Comparison of ENCODE assay signal across 13 cellular contexts in the genomic region with DNA sequence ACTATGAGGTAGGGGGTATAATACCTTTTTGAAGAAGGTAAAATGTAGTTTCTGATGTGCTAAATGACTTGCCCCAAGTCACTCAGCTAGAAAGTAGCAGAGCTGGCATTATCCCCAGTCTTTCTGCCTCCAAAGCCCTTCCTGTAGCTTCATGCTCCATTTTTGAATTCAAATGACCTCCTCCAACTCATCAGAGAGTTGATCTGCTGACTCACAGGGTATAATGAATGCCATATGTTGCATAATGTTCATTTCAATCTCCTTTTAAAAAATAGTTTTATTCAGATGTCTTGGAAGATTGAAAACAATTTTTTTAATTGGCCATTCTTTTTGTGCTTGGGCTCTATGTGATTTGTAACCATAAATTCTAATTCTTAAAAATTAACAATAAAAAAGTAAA.
DNase-seq lines count a peak whose midpoint lies in the region; ATAC-seq and TF ChIP-seq lines count a peak whose summit lies in the region.
"Had no signal": no experiment of that assay in that cellular context is flagged by ENCODE, and none has a peak within 500 bp of the region (broad histone marks: within the 10 kb centered on the region; RNA-seq: fewer than 3 reads in every experiment).

No MANE protein-coding gene starts in this region.

- H3K27me3 ChIP-seq in esophagus squamous epithelium = no peaks in the 10 kb centered on the region

- intact Hi-C loops in esophagus squamous epithelium (cut with DNase I) (no loop called here), mucosa of descending colon (cut with DNase I, micrococcal nuclease) (no loop called here)

- H3K9me3 ChIP-seq in esophagus squamous epithelium = peaks cover 0 to 4% (median 0%) of the 10 kb centered on the region in 3 donors
- no peaks in the 10 kb centered on the region for H3K9me3 ChIP-seq in mucosa of descending colon

- TF ChIP-seq POLR2A in esophagus squamous epithelium (IDR thresholded peaks at IDR 0.05) = no peak

- H3K4me3 ChIP-seq in esophagus squamous epithelium (no peak overlapping the region), retinal pigment epithelial cell (ENCODE audit: low read length) (no peak overlapping the region), mucosa of descending colon (no peak overlapping the region)

- H3K27ac ChIP-seq in esophagus squamous epithelium = peak overlapping the region in 3 of 4 donors; percentile 36 to 67 (median 64)

- TF ChIP-seq CTCF in esophagus squamous epithelium (IDR thresholded peaks at IDR 0.05) (no peak), retinal pigment epithelial cell (conservative IDR thresholded peaks at IDR 0.05; ENCODE audit: low read depth, low read length) (no peak), mucosa of descending colon (IDR thresholded peaks at IDR 0.05) (no peak)

- DNase-seq in GM03348 (ENCODE audit: low spot score) (peak; percentile 80), RKO (ENCODE audit: low spot score) (peak; percentile 44), esophagus squamous epithelium (lab: John Stamatoyannopoulos, UW) (no peak), retinal pigment epithelial cell (ENCODE audit: low read depth) (peak; percentile 56), mucosa of descending colon (no peak), NCI-H128 (lab: John Stamatoyannopoulos, UW; ENCODE audit: unreplicated experiment) (no peak)
- DNase-seq: activated CD4-positive, alpha-beta T cell treated with anti-CD3 and anti-CD28 coated beads, Interleukin-2, amount 50 U/mL, for 4 hours; activated naive CD4-positive, alpha-beta T cell treated with Interleukin-2 at 50 U/mL for 16 hours; effector memory CD8-positive, alpha-beta T cell; KG1; occipital lobe; stimulated activated CD4-positive, alpha-beta T cell treated with anti-CD3 and anti-CD28 coated beads, Interleukin-4, amount 100 ng/mL, for 4 hours had no signal

- H3K36me3 ChIP-seq in esophagus squamous epithelium = no peaks in the 10 kb centered on the region
- no peaks in the 10 kb centered on the region for H3K36me3 ChIP-seq in mucosa of descending colon (ENCODE audit: low read depth)

- ATAC-seq in HG03280 (IDR thresholded peaks at IDR 0.05; ENCODE audit: unreplicated experiment) = no peak
- no peak for ATAC-seq in mucosa of descending colon
- ATAC-seq: effector memory CD8-positive, alpha-beta T cell had no signal

- H3K4me1 ChIP-seq in esophagus squamous epithelium (peaks cover 3 to 53% (median 6%) of the 10 kb centered on the region in 3 donors), mucosa of descending colon (ENCODE audit: low read depth) (no peaks in the 10 kb centered on the region)

Comparison
In these comparisons a context has a peak if more than half of its experiments do, and no peak if none do; other contexts are left out.
1. DNase-seq: peak in GM03348 (single experiment), RKO (single experiment) and retinal pigment epithelial cell (single experiment); none in esophagus squamous epithelium (single experiment), mucosa of descending colon (0 of 3) and NCI-H128 (single experiment).